Comparison of ENCODE assay signal across 1 cellular context in the genomic region with DNA sequence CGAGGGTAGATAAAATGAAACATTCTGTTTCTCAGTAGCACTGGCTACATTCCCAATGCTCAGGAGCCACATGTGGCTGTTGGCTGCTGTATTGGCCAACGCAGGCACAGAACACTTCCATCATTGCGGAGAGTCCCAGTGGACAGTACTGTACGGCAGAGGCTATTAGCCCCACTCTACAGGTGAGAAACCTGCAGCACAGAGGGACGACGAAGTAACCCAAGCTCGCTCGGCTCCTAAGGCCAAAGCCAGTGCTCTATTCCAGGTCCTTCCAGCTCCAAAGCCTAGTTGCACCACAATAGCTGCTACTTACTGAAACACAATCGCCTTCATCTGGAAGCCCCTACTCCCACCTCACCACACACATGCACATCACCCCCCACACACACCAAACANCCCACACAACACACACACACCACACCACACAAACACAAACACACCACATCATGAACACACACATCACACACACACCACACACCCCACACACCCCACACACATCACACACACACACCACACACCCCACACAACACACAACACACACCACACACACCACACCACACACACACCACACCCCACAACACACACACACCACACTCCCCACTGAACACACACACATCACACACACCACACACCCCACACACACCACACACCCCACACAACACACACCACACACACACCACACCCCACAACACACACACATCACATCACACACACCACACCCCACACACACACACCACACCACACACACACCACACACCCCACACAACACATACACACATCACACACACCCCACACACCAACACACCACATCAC.
TF ChIP-seq lines count a peak whose summit lies in the region.

No MANE protein-coding gene starts in this region.

TF ChIP-seq in HCT116, 20 proteins besides CTCF, POLR2A, EP300 and RAD21 (continued from another document):
- no peak for TF ChIP-seq FOSL1 (IDR thresholded peaks at IDR 0.05; ENCODE audit: low read depth)
- no peak for TF ChIP-seq EZH2phosphoT487 (IDR thresholded peaks at IDR 0.05; ENCODE audit: borderline replicate concordance)
- TF ChIP-seq SP1 (IDR thresholded peaks at IDR 0.05; ENCODE audit: low read depth), result no peak
- TF ChIP-seq POLR2AphosphoS5 (IDR thresholded peaks at IDR 0.05; ENCODE audit: low read depth, low read length), result no peak
- TF ChIP-seq, protein P1, sequence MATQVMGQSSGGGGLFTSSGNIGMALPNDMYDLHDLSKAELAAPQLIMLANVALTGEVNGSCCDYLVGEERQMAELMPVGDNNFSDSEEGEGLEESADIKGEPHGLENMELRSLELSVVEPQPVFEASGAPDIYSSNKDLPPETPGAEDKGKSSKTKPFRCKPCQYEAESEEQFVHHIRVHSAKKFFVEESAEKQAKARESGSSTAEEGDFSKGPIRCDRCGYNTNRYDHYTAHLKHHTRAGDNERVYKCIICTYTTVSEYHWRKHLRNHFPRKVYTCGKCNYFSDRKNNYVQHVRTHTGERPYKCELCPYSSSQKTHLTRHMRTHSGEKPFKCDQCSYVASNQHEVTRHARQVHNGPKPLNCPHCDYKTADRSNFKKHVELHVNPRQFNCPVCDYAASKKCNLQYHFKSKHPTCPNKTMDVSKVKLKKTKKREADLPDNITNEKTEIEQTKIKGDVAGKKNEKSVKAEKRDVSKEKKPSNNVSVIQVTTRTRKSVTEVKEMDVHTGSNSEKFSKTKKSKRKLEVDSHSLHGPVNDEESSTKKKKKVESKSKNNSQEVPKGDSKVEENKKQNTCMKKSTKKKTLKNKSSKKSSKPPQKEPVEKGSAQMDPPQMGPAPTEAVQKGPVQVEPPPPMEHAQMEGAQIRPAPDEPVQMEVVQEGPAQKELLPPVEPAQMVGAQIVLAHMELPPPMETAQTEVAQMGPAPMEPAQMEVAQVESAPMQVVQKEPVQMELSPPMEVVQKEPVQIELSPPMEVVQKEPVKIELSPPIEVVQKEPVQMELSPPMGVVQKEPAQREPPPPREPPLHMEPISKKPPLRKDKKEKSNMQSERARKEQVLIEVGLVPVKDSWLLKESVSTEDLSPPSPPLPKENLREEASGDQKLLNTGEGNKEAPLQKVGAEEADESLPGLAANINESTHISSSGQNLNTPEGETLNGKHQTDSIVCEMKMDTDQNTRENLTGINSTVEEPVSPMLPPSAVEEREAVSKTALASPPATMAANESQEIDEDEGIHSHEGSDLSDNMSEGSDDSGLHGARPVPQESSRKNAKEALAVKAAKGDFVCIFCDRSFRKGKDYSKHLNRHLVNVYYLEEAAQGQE (IDR thresholded peaks at IDR 0.05; ENCODE audit: low read depth), result no peak
